ENCODE assay signal across 8 cellular contexts in genomic region chr12:64609543-64610091, GRCh38. TPM values are rescaled to one million over a fixed set of nuclear protein-coding genes. Genes with fewer than 3 reads are reported as not detected.
DNase-seq lines count a peak whose midpoint lies in the region; ATAC-seq and TF ChIP-seq lines count a peak whose summit lies in the region.

No MANE protein-coding gene starts in this region.

- peak overlapping the region; percentile 96 to 98 for H3K4me3 Mint-ChIP-seq in CD14-positive monocyte

- intact Hi-C loops in CD14-positive monocyte (cut with micrococcal nuclease), result loop anchor here (2.0 to 5.0 kb wide), 6 partner anchors 13 to 148 kb away; partner anchors contain the start of gene GNS (in 1 of the 2)

- H3K27ac ChIP-seq in VCaP, result peak overlapping the region; percentile 99

- H3K27ac Mint-ChIP-seq in CD14-positive monocyte, result peak overlapping the region; percentile 81 to 98 (median 96)

- H3K9me3 Mint-ChIP-seq in CD14-positive monocyte, result no peaks in the 10 kb centered on the region

- TF ChIP-seq CTCF in CD14-positive monocyte (IDR thresholded peaks at IDR 0.05) (no peak), VCaP (conservative IDR thresholded peaks at IDR 0.05) (no peak), foreskin fibroblast (IDR thresholded peaks at IDR 0.05; ENCODE audit: low read depth, low read length) (no peak)

- H3K4me3 ChIP-seq in foreskin fibroblast (ENCODE audit: low read depth in 1 of 2, low read length in 2 of 2), result peak overlapping the region; percentile 66 to 80

- peaks cover 0 to 1% (median 1%) of the 10 kb centered on the region in 3 donors for H3K27me3 Mint-ChIP-seq in CD14-positive monocyte (ENCODE audit: low read depth in 3 of 3)

- DNase-seq in CD14-positive monocyte (ENCODE audit: low spot score) (no peak), foreskin fibroblast (peak in 1 of 2 donors; percentile 44), retina (peak; percentile 75), mesenteric fat pad (ENCODE audit: low spot score) (no peak)
- no peak for DNase-seq in stimulated activated CD4-positive, alpha-beta T cell treated with anti-CD3 and anti-CD28 coated beads, Interleukin-4, amount 100 ng/mL, for 1 hour

- ATAC-seq in HG02884 (IDR thresholded peaks at IDR 0.05; ENCODE audit: unreplicated experiment) (peak; percentile 0), HG02840 (IDR thresholded peaks at IDR 0.05; ENCODE audit: low FRiP score, unreplicated experiment) (no peak)

- H3K4me1 Mint-ChIP-seq in CD14-positive monocyte, result peaks cover 37% of the 10 kb centered on the region

- H3K36me3 Mint-ChIP-seq in CD14-positive monocyte, result peaks cover 14 to 25% of the 10 kb centered on the region in 2 donors

RNA-seq across cellular contexts. Expression of gene RASSF3, which starts 0.7 kb away (rescaled TPM):
- 10 to 100 TPM in 1 of 2 donors, 1 to 10 TPM in 1; 6.6 to 14.5 TPM for polyA plus RNA-seq in CD14-positive monocyte
- total RNA-seq in mesenteric fat pad, result 90.6 TPM
